In the genomic region with DNA sequence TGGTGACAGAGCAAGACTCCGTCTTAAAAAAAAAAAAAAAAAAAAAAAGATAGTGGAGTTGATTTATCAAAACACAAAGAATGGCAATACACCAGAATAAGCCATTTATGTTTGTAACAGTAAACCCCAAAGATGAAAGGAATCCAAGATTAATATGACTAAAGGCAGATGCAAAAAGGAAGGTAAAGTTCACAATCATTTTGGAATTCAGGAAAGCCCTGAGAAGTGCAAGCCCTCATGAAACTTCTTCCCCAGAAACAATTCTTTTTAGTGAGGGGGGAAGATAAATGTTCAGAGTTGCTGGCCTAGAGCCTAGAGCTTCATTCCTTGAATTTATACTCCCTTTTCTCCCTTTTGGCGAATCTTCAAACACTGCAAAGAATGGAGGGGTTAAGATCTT, we compare ENCODE assay signal across 20 cellular contexts.
DNase-seq lines count a peak whose midpoint lies in the region; ATAC-seq and TF ChIP-seq lines count a peak whose summit lies in the region.
"Had no signal": no experiment of that assay in that cellular context is flagged by ENCODE, and none has a peak within 500 bp of the region (broad histone marks: within the 10 kb centered on the region; RNA-seq: fewer than 3 reads in every experiment).

No MANE protein-coding gene starts in this region.

- ATAC-seq in gastroesophageal sphincter: no peak
- ATAC-seq: activated T-cell treated with anti-CD3 and anti-CD28 coated beads, Interleukin-2, amount 50 U/mL, for 72 hours; gastrocnemius medialis had no signal

- 21 to 40% methylated on average over 1 to 2 of the region's 2 CpGs for WGBS in gastroesophageal sphincter (ENCODE audit: low coverage in 1 of 2), 2 donors
- WGBS in sigmoid colon, 2 donors: 77 to 78% methylated on average over 2 of the region's 2 CpGs

- in situ Hi-C loops in astrocyte of the cerebellum (cut with HindIII; ENCODE audit: low sequenced_read_pairs): no loop called here

- TF ChIP-seq CTCF in C4-2B (conservative IDR thresholded peaks at IDR 0.05) (no peak), astrocyte of the cerebellum (IDR thresholded peaks at IDR 0.05; ENCODE audit: low read depth, low read length, missing control alignments) (no peak), gastroesophageal sphincter (IDR thresholded peaks at IDR 0.05) (no peak), sigmoid colon (IDR thresholded peaks at IDR 0.05) (no peak), coronary artery (IDR thresholded peaks at IDR 0.05) (no peak)

- H3K4me3 ChIP-seq in astrocyte of the cerebellum (ENCODE audit: low read depth, low read length) (no peak overlapping the region), gastroesophageal sphincter (no peak overlapping the region), sigmoid colon (no peak overlapping the region), coronary artery (no peak overlapping the region)
- H3K4me3 ChIP-seq: dorsolateral prefrontal cortex, gastrocnemius medialis, HAP-1 had no signal

- H3K27me3 ChIP-seq in gastroesophageal sphincter: no peaks in the 10 kb centered on the region
- no peaks in the 10 kb centered on the region for H3K27me3 ChIP-seq in sigmoid colon
- H3K27me3 ChIP-seq: gastrocnemius medialis had no signal

- DNase-seq in astrocyte of the cerebellum (ENCODE audit: low read depth): peak; percentile 23
- no peak for DNase-seq in sigmoid colon
- no peak for DNase-seq in coronary artery (ENCODE audit: low spot score)
- DNase-seq in SIG-M5 (lab: John Stamatoyannopoulos, UW): no peak
- DNase-seq in activated CD8-positive, alpha-beta memory T cell treated with anti-CD3 and anti-CD28 coated beads, Interleukin-2, amount 50 U/mL, for 48 hours: no peak
- no peak for DNase-seq in NCI-H524 (lab: John Stamatoyannopoulos, UW)
- DNase-seq: activated CD4-positive, alpha-beta T cell treated with anti-CD3 and anti-CD28 coated beads, Interleukin-2, amount 10 ng/mL, durations not matched to agents 24 days and 14 days; activated naive CD4-positive, alpha-beta T cell treated with anti-CD3 and anti-CD28 coated beads for 36 hours; activated T-cell treated with anti-CD3 and anti-CD28 coated beads, Interleukin-2, amount 50 U/mL, for 72 hours; central memory CD4-positive, alpha-beta T cell; dorsolateral prefrontal cortex; gastrocnemius medialis; islet precursor cell; NCI-H1105; NCI-H2029; NCI-H2227 treated with DMSO at 0.1 percent for 48 hours; NCI-H82 had no signal

- intact Hi-C loops in sigmoid colon (cut with DNase I): no loop called here

- H3K4me1 ChIP-seq in gastroesophageal sphincter (peaks cover 0 to 21% (median 5%) of the 10 kb centered on the region in 3 donors), sigmoid colon (peaks cover 0 to 36% (median 14%) of the 10 kb centered on the region in 4 donors)
- H3K4me1 ChIP-seq: gastrocnemius medialis, HAP-1 had no signal

- no peaks in the 10 kb centered on the region for H3K9me3 ChIP-seq in gastroesophageal sphincter
- H3K9me3 ChIP-seq in sigmoid colon: no peaks in the 10 kb centered on the region
- H3K9me3 ChIP-seq: gastrocnemius medialis, HAP-1 had no signal

- 0 out of 2 replicates have a peak overlapping the region, but pooled peaks have one; percentile 19 for H3K27ac ChIP-seq in C4-2B
- H3K27ac ChIP-seq in gastroesophageal sphincter: peak overlapping the region; percentile 2 to 67 (median 46)
- peak overlapping the region in 3 of 4 donors; percentile 71 to 82 (median 80) for H3K27ac ChIP-seq in sigmoid colon
- H3K27ac ChIP-seq in coronary artery: no peak overlapping the region
- H3K27ac ChIP-seq: dorsolateral prefrontal cortex, gastrocnemius medialis had no signal

- no peak for TF ChIP-seq EP300 in gastroesophageal sphincter (IDR thresholded peaks at IDR 0.05)
- no peak for TF ChIP-seq EP300 in sigmoid colon (IDR thresholded peaks at IDR 0.05)

- H3K36me3 ChIP-seq in gastroesophageal sphincter: no peaks in the 10 kb centered on the region
- H3K36me3 ChIP-seq in sigmoid colon: no peaks in the 10 kb centered on the region
- H3K36me3 ChIP-seq: gastrocnemius medialis, HAP-1 had no signal

- TF ChIP-seq POLR2A in gastroesophageal sphincter (IDR thresholded peaks at IDR 0.05) (no peak), sigmoid colon (IDR thresholded peaks at IDR 0.05) (no peak)

Comparison
In these comparisons a context has a peak if more than half of its experiments do, and no peak if none do; other contexts are left out.
1. H3K27ac ChIP-seq: peak in C4-2B (single experiment), gastroesophageal sphincter (4 of 4) and sigmoid colon (3 of 4); none in coronary artery (0 of 2).